8 cellular contexts compared by ENCODE assay signal in genomic region chr10:29130190-29130673, GRCh38.
DNase-seq lines count a peak whose midpoint lies in the region; ATAC-seq, FAIRE-seq and TF ChIP-seq lines count a peak whose summit lies in the region.

No MANE protein-coding gene starts in this region.

- H3K4me3 ChIP-seq in pancreas, result no peak overlapping the region
- H3K4me3 ChIP-seq in small intestine (ENCODE audit: low read depth in 1 of 2, low read length in 2 of 2), result no peak overlapping the region

- ATAC-seq in pancreas, result peak; percentile 57 to 87 (median 68)
- ATAC-seq in activated naive CD4-positive, alpha-beta T cell treated with anti-CD3 and anti-CD28 coated beads, Interleukin-2, amount 50 U/mL, for 72 hours, result no peak

- no peak overlapping the region for H3K4me3 Mint-ChIP-seq in chondrocyte (ENCODE audit: unreplicated experiment)

- intact Hi-C loops in pancreas (cut with DNase I), result loop anchor here in 1 of 3 donors (5.0 kb wide), 1 partner anchor 453 kb away; the partner anchor contains the start of gene BAMBI

- H3K27ac ChIP-seq in pancreas, result no peak overlapping the region
- no peak overlapping the region for H3K27ac ChIP-seq in small intestine (ENCODE audit: low read depth in 1 of 2, low read length in 1 of 2)

- H3K27me3 ChIP-seq in pancreas (no peaks in the 10 kb centered on the region), small intestine (ENCODE audit: control insufficient read depth in 2 of 2, insufficient read depth in 2 of 2, low read length in 2 of 2) (no peaks in the 10 kb centered on the region)

- no peaks in the 10 kb centered on the region for H3K4me1 ChIP-seq in pancreas
- no peaks in the 10 kb centered on the region for H3K4me1 ChIP-seq in small intestine (ENCODE audit: control insufficient read depth in 2 of 2, insufficient read depth in 1 of 2, low read depth in 1 of 2, low read length in 1 of 2)

- peak; percentile 94 for FAIRE-seq in G401.6 (lab: Jason Lieb, UNC)
- no peak for FAIRE-seq in pancreas (lab: Jason Lieb, UNC)
- FAIRE-seq in small intestine (lab: Jason Lieb, UNC), result no peak

- no peaks in the 10 kb centered on the region for H3K36me3 Mint-ChIP-seq in chondrocyte (ENCODE audit: low read depth)
- no peaks in the 10 kb centered on the region for H3K36me3 Mint-ChIP-seq in activated naive CD4-positive, alpha-beta T cell treated with anti-CD3 and anti-CD28 coated beads, Interleukin-2, amount 50 U/mL, for 72 hours

- H3K27me3 Mint-ChIP-seq in chondrocyte (ENCODE audit: low read depth), result peaks cover 4% of the 10 kb centered on the region

- H3K9me3 Mint-ChIP-seq in chondrocyte (ENCODE audit: low read depth), result no peaks in the 10 kb centered on the region
- no peaks in the 10 kb centered on the region for H3K9me3 Mint-ChIP-seq in activated naive CD4-positive, alpha-beta T cell treated with anti-CD3 and anti-CD28 coated beads, Interleukin-2, amount 50 U/mL, for 72 hours

- peak; percentile 85 for TF ChIP-seq CTCF in chondrocyte (IDR thresholded peaks at IDR 0.05)
- peak; percentile 27 to 56 (median 41) for TF ChIP-seq CTCF in pancreas (IDR thresholded peaks at IDR 0.05)

- 13 to 15% methylated on average over 1 of the region's 1 CpG for WGBS in pancreas, 2 donors
- 7 to 33% (median 13%) methylated on average over 1 of the region's 1 CpG for WGBS in small intestine, 3 donors

- no peaks in the 10 kb centered on the region for H3K9me3 ChIP-seq in pancreas
- H3K9me3 ChIP-seq in small intestine (ENCODE audit: control insufficient read depth, low read depth), result no peaks in the 10 kb centered on the region

- no peaks in the 10 kb centered on the region for H3K36me3 ChIP-seq in pancreas
- no peaks in the 10 kb centered on the region for H3K36me3 ChIP-seq in small intestine (ENCODE audit: control insufficient read depth in 2 of 2, insufficient read depth in 2 of 2, low read length in 2 of 2)

- H3K27ac Mint-ChIP-seq in chondrocyte (ENCODE audit: unreplicated experiment), result no peak overlapping the region
- H3K27ac Mint-ChIP-seq in activated naive CD4-positive, alpha-beta T cell treated with anti-CD3 and anti-CD28 coated beads, Interleukin-2, amount 50 U/mL, for 72 hours, result no peak overlapping the region

- peak; percentile 9 for DNase-seq in NCI-H1092 (lab: John Stamatoyannopoulos, UW)
- DNase-seq in chondrocyte (ENCODE audit: low spot score), result no peak
- DNase-seq in pancreas, result peak in 1 of 6 donors; percentile 23
- no peak for DNase-seq in small intestine
- no peak for DNase-seq in stimulated activated CD8-positive, alpha-beta memory T cell treated with anti-CD3 and anti-CD28 coated beads, Interleukin-4, amount 100 ng/mL, for 48 hours
- no peak for DNase-seq in activated naive CD4-positive, alpha-beta T cell treated with anti-CD3 and anti-CD28 coated beads, Interleukin-2, amount 50 U/mL, for 72 hours (ENCODE audit: low spot score in 2 of 2)
- no peak for DNase-seq in CD1c-positive myeloid dendritic cell (ENCODE audit: extremely low spot score)

- peaks cover 19% of the 10 kb centered on the region for H3K4me1 Mint-ChIP-seq in chondrocyte (ENCODE audit: low read depth)

Comparison
In these comparisons a context has a peak if more than half of its experiments do, and no peak if none do; other contexts are left out.
1. ATAC-seq: peak in pancreas (4 of 4); none in activated naive CD4-positive, alpha-beta T cell treated with anti-CD3 and anti-CD28 coated beads, Interleukin-2, amount 50 U/mL, for 72 hours (0 of 2).